Comparison of ENCODE assay signal across 1 cellular context in the genomic region with DNA sequence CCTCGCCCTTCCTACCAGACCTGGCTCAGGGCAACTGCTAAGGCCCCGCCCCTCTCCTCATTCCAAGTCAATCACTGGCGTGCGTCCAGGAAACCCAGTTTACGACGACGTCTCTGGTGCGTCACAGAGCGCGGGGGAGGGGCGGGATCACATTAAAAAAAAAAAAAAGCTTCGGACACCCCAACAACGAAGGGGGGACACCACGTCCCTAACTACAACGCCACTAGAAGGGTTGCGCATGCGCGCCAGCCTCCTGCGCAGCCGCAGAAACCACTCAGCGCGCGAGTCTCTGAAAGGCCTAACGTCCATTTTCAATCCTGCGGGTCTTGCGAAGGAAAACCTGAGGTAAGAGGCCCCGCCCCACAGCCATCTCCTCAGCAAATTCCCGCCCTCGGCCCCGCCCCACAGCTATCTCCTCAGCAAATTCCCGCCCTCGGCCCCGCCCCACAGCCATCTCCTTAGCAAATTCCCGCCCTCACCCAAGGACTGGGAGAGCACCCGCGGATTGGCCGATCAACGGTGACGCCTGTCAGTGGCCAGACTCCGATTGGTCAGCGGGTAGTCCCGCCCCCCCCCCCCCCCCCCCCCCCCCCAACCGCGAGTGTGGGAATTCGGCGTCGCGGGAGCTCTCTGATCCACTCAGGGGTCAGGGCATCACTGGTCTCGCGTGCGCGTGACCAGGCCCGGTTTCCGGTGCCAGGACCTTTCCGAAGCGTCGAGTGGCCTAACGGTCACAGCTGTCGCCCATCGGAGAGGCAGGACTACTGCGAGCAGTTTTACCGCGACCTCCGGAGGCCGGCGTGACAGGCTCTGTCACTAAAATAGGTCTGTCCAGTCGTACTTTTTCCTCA.
TF ChIP-seq lines count a peak whose summit lies in the region.

A gene with protein sequence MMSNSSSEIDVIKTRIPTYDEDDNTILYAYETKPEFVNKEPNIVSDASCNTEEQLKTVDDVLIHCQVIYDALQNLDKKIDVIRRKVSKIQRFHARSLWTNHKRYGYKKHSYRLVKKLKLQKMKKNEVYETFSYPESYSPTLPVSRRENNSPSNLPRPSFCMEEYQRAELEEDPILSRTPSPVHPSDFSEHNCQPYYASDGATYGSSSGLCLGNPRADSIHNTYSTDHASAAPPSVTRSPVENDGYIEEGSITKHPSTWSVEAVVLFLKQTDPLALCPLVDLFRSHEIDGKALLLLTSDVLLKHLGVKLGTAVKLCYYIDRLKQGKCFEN (plus strand): TSS at position 638 of the 851 bp plus-strand sequence. CDS start 6,694 bp downstream, outside the sequence.

TF ChIP-seq in H1, 55 proteins besides CTCF, POLR2A, EP300 and RAD21 (continued from another document):
- TF ChIP-seq GTF2F1 (IDR thresholded peaks at IDR 0.05; ENCODE audit: borderline replicate concordance, low read depth, low read length): no peak
